7 cellular contexts compared by ENCODE assay signal in the genomic region with DNA sequence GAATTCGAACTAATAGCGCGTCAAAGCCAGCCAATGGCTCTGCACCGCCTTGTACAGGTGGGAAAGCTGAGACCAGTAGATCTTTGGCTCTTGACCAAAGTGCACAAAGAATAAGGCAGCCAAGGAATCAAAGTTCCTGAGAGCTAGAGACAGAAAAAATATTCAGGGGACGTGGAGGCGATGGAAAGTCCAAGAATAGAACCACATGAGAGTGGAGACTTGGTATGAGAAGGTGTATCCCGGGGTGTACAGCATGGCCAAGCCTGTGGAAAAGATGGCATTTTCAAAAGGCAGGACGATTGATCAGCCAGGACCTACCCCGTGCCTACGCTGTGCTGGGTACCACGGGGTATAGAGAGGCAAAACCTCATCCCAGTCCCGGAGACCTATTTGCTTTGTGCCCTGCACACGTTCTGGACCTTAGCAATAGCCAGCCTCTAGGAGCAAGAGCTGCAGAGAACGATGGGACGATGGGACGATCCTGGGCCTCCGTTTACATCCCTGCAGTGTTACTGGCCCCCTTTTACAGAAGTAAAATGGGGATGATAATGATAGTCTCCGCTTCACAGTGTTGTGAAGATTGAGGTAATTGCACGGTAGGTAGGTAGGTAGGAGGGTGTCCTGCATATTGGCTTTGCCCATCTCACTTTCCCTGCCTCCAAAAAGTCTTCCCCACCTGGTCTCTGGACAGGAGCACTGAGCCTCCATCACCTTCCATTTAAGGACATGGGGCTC. TPM values are rescaled to one million over a fixed set of nuclear protein-coding genes. Genes with fewer than 3 reads are reported as not detected.
DNase-seq lines count a peak whose midpoint lies in the region; ATAC-seq and TF ChIP-seq lines count a peak whose summit lies in the region.

No MANE protein-coding gene starts in this region.

- H3K36me3 ChIP-seq in gastroesophageal sphincter: peaks cover 0 to 22% of the 10 kb centered on the region in 2 donors

- H3K4me3 Mint-ChIP-seq in activated CD4-positive, alpha-beta memory T cell treated with anti-CD3 and anti-CD28 coated beads, Interleukin-2, amount 10 ng/mL, durations not matched to agents 7 days and 5 days: peak overlapping the region; percentile 95

- no peaks in the 10 kb centered on the region for H3K27me3 Mint-ChIP-seq in activated CD4-positive, alpha-beta memory T cell treated with anti-CD3 and anti-CD28 coated beads, Interleukin-2, amount 10 ng/mL, durations not matched to agents 7 days and 5 days

- ATAC-seq in GM19324 (IDR thresholded peaks at IDR 0.05; ENCODE audit: low FRiP score, unreplicated experiment) (peak; percentile 13), HG03280 (IDR thresholded peaks at IDR 0.05; ENCODE audit: unreplicated experiment) (peak; percentile 8), gastroesophageal sphincter (peak; percentile 8)

- peaks cover 55% of the 10 kb centered on the region for H3K4me1 Mint-ChIP-seq in activated CD4-positive, alpha-beta memory T cell treated with anti-CD3 and anti-CD28 coated beads, Interleukin-2, amount 10 ng/mL, durations not matched to agents 7 days and 5 days

- peaks cover 30% of the 10 kb centered on the region for H3K36me3 Mint-ChIP-seq in activated CD4-positive, alpha-beta memory T cell treated with anti-CD3 and anti-CD28 coated beads, Interleukin-2, amount 10 ng/mL, durations not matched to agents 7 days and 5 days (ENCODE audit: low read depth)

- peaks cover 0 to 58% (median 6%) of the 10 kb centered on the region in 3 donors for H3K4me1 ChIP-seq in gastroesophageal sphincter

- no peaks in the 10 kb centered on the region for H3K9me3 Mint-ChIP-seq in activated CD4-positive, alpha-beta memory T cell treated with anti-CD3 and anti-CD28 coated beads, Interleukin-2, amount 10 ng/mL, durations not matched to agents 7 days and 5 days

- no peaks in the 10 kb centered on the region for H3K9me3 ChIP-seq in gastroesophageal sphincter

- peak overlapping the region; percentile 55 to 91 (median 88) for H3K27ac ChIP-seq in gastroesophageal sphincter

- POLR2A ChIA-PET in activated CD4-positive, alpha-beta memory T cell treated with anti-CD3 and anti-CD28 coated beads, Interleukin-2, amount 10 ng/mL, durations not matched to agents 7 days and 5 days (lab: Charles Lee): interaction anchor here (0.8 to 3.1 kb wide), 17 partner anchors 9 to 557 kb away, joined by 3 to 53 read pairs (median 6); a partner anchor contains a TSS

- DNase-seq in activated CD4-positive, alpha-beta memory T cell treated with anti-CD3 and anti-CD28 coated beads, Interleukin-2, amount 10 ng/mL, durations not matched to agents 7 days and 5 days: peak; percentile 35
- DNase-seq in retinal pigment epithelial cell (ENCODE audit: low read depth) (no peak), HT-29 (ENCODE audit: low spot score) (no peak), 8988T (no peak)

- CTCF ChIA-PET in activated CD4-positive, alpha-beta memory T cell treated with anti-CD3 and anti-CD28 coated beads, Interleukin-2, amount 10 ng/mL, durations not matched to agents 7 days and 5 days (lab: Charles Lee): interaction anchor here (1.0 to 3.7 kb wide), 6 partner anchors 9 to 106 kb away, joined by 3 to 15 read pairs (median 6); a partner anchor contains a TSS

- TF ChIP-seq POLR2A in gastroesophageal sphincter (IDR thresholded peaks at IDR 0.05): no peak

- H3K27me3 ChIP-seq in gastroesophageal sphincter: no peaks in the 10 kb centered on the region

- no peak for TF ChIP-seq EP300 in gastroesophageal sphincter (IDR thresholded peaks at IDR 0.05)

- peak overlapping the region; percentile 88 to 95 for H3K4me3 ChIP-seq in gastroesophageal sphincter
- H3K4me3 ChIP-seq in retinal pigment epithelial cell (ENCODE audit: low read length): peak overlapping the region; percentile 99

- peak overlapping the region; percentile 99 for H3K27ac Mint-ChIP-seq in activated CD4-positive, alpha-beta memory T cell treated with anti-CD3 and anti-CD28 coated beads, Interleukin-2, amount 10 ng/mL, durations not matched to agents 7 days and 5 days

- no peak for TF ChIP-seq CTCF in gastroesophageal sphincter (IDR thresholded peaks at IDR 0.05)
- TF ChIP-seq CTCF in retinal pigment epithelial cell (conservative IDR thresholded peaks at IDR 0.05; ENCODE audit: low read depth, low read length): no peak

- 9 to 18% methylated on average over 9 to 17 of the region's 19 CpGs for WGBS in gastroesophageal sphincter (ENCODE audit: low coverage in 1 of 2), 2 donors

RNA-seq across cellular contexts. Expression of a gene that starts 0.6 kb away (rescaled TPM):
- 10 to 100 TPM; 19.4 to 19.7 TPM for total RNA-seq in activated CD4-positive, alpha-beta memory T cell treated with anti-CD3 and anti-CD28 coated beads, Interleukin-2, amount 10 ng/mL, durations not matched to agents 7 days and 5 days
- 10 to 100 TPM; 40.9 to 46.0 (median 44.0) TPM for total RNA-seq in gastroesophageal sphincter
- total RNA-seq in HT-29 (2014; rRNA removed; shearing (Covaris generic)): 5.6 and 5.8 TPM in 2 replicates

RNA-seq across cellular contexts. Expression of a gene that starts 34.4 kb away (rescaled TPM):
- total RNA-seq in activated CD4-positive, alpha-beta memory T cell treated with anti-CD3 and anti-CD28 coated beads, Interleukin-2, amount 10 ng/mL, durations not matched to agents 7 days and 5 days: 10 to 100 TPM; 34.6 to 35.0 TPM
- total RNA-seq in gastroesophageal sphincter: 10 to 100 TPM; 17.6 to 32.0 (median 27.9) TPM
- total RNA-seq in HT-29 (2014; rRNA removed; shearing (Covaris generic)): 25.8 and 28.8 TPM in 2 replicates
